ENCODE assay signal across 8 cellular contexts in the genomic region with DNA sequence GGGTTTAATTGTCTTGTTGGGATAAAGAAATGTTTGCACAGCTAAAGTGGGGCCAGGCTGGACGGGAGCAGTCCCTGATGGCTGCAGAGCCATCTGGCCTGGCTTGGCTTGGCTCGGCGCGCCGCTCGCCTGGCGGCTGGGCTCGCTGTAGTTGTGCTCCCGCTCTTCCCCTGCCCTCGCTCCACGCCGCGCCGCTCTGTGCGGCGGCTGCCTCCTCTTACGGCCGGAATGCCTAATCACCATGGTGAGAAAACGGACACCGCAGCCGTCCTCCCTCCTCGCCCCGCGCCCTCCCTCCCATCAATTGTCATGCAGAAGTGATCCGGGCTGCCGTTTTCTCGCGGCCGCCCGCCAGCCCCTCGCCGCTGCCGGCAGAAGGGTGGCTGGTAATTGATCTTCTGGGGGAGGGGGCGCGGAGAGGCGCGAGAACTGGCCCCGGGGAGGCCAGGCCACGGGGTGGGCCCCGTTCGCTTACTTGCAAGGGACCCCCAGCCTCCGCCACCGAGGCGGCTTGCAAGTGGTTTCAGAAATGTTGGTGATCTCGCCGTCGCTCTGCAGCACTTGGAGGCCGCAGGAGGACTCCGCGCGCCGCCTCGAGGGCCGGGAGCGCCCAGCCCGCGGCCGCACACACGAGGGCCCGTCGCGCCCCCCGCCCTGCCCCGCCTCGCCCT. TPM values are rescaled to one million over a fixed set of nuclear protein-coding genes. Genes with fewer than 3 reads are reported as not detected.
DNase-seq lines count a peak whose midpoint lies in the region; ATAC-seq lines count a peak whose summit lies in the region.

No MANE protein-coding gene starts in this region.

- DNase-seq in AG08396 (ENCODE audit: low spot score) = peak; percentile 29
- DNase-seq in HAP-1 (ENCODE audit: low spot score in 2 of 2) = peak; percentile 88 to 94
- DNase-seq in activated T-cell treated with anti-CD3 and anti-CD28 coated beads, Interleukin-2, amount 50 U/mL, for 4 hours = no peak
- no peak for DNase-seq in iPS DF 6.9 (ENCODE audit: low read depth, low spot score)
- DNase-seq in skeletal muscle cell (ENCODE audit: low read depth) = no peak
- no peak for DNase-seq in NCI-H2171 treated with DMSO at 0.1 percent for 48 hours (lab: John Stamatoyannopoulos, UW)
- DNase-seq in GM19238 (ENCODE audit: insufficient read length, low spot score) = no peak

- no peaks in the 10 kb centered on the region for H3K27me3 ChIP-seq in HAP-1 (ENCODE audit: low read depth)
- H3K27me3 ChIP-seq in iPS DF 6.9 (ENCODE audit: control insufficient read depth, insufficient read depth, low read length) = no peaks in the 10 kb centered on the region

- peaks cover 53% of the 10 kb centered on the region for H3K27me3 Mint-ChIP-seq in activated T-cell treated with anti-CD3 and anti-CD28 coated beads, Interleukin-2, amount 50 U/mL, for 4 hours (ENCODE audit: low read depth)

- peaks cover 4% of the 10 kb centered on the region for H3K4me1 Mint-ChIP-seq in activated T-cell treated with anti-CD3 and anti-CD28 coated beads, Interleukin-2, amount 50 U/mL, for 4 hours (ENCODE audit: low read depth)

- H3K36me3 ChIP-seq in HAP-1 (replicated peaks) (peaks cover 14% of the 10 kb centered on the region), iPS DF 6.9 (ENCODE audit: control insufficient read depth, insufficient read depth, low read length) (no peaks in the 10 kb centered on the region)

- in situ Hi-C loops in HAP-1 (cut with MboI; ENCODE audit: low sequenced_read_pairs) = no loop called here

- H3K9me3 Mint-ChIP-seq in activated T-cell treated with anti-CD3 and anti-CD28 coated beads, Interleukin-2, amount 50 U/mL, for 4 hours = no peaks in the 10 kb centered on the region

- no peaks in the 10 kb centered on the region for H3K9me3 ChIP-seq in HAP-1
- no peaks in the 10 kb centered on the region for H3K9me3 ChIP-seq in iPS DF 6.9 (ENCODE audit: control insufficient read depth, insufficient read depth, low read length)

- peaks cover 52% of the 10 kb centered on the region for H3K4me1 ChIP-seq in HAP-1
- peaks cover 9% of the 10 kb centered on the region for H3K4me1 ChIP-seq in iPS DF 6.9 (ENCODE audit: control insufficient read depth, insufficient read depth, low read length)

- no peak overlapping the region for H3K4me3 Mint-ChIP-seq in activated T-cell treated with anti-CD3 and anti-CD28 coated beads, Interleukin-2, amount 50 U/mL, for 4 hours

- peak; percentile 59 for ATAC-seq in activated T-cell treated with anti-CD3 and anti-CD28 coated beads, Interleukin-2, amount 50 U/mL, for 4 hours
- no peak for ATAC-seq in HG03439 (IDR thresholded peaks at IDR 0.05; ENCODE audit: unreplicated experiment)

- no peak overlapping the region for H3K27ac ChIP-seq in iPS DF 6.9 (ENCODE audit: low read length)

- no peaks in the 10 kb centered on the region for H3K36me3 Mint-ChIP-seq in activated T-cell treated with anti-CD3 and anti-CD28 coated beads, Interleukin-2, amount 50 U/mL, for 4 hours (ENCODE audit: insufficient read depth)

- no CpG with 5 or more reads among the region's 65 CpGs for WGBS in iPS DF 6.9 (ENCODE audit: insufficient coverage, insufficient read length)

- H3K4me3 ChIP-seq in HAP-1 (peak overlapping the region; percentile 27), iPS DF 6.9 (ENCODE audit: low read length) (peak overlapping the region; percentile 48; the same call in 1 of the 2 replicates), skeletal muscle cell (ENCODE audit: low read depth, low read length) (peak overlapping the region; percentile 11)

RNA-seq across cellular contexts. Expression of a gene that starts 12.4 kb away (rescaled TPM):
- 100 to 1,000 TPM; 130 to 140 (median 139) TPM for total RNA-seq in activated T-cell treated with anti-CD3 and anti-CD28 coated beads, Interleukin-2, amount 50 U/mL, for 4 hours

Comparison
In these comparisons a context has a peak if more than half of its experiments do, and no peak if none do; other contexts are left out.
1. DNase-seq: peak in AG08396 (single experiment) and HAP-1 (2 of 2); none in activated T-cell treated with anti-CD3 and anti-CD28 coated beads, Interleukin-2, amount 50 U/mL, for 4 hours (single experiment), iPS DF 6.9 (single experiment), skeletal muscle cell (single experiment), NCI-H2171 treated with DMSO at 0.1 percent for 48 hours (single experiment) and GM19238 (single experiment).
2. Peak in every context shown above with its lines, with median percentiles within 50 percentile points of each other: H3K4me3 ChIP-seq.